ENCODE assay signal across 16 cellular contexts in genomic region chr2:195795879-195796278, GRCh38.
DNase-seq lines count a peak whose midpoint lies in the region; ATAC-seq and TF ChIP-seq lines count a peak whose summit lies in the region.
"Had no signal": no experiment of that assay in that cellular context is flagged by ENCODE, and none has a peak within 500 bp of the region (broad histone marks: within the 10 kb centered on the region; RNA-seq: fewer than 3 reads in every experiment).

No MANE protein-coding gene starts in this region.

- H3K9me3 ChIP-seq in PC-3 (ENCODE audit: low read length): no peaks in the 10 kb centered on the region
- no peaks in the 10 kb centered on the region for H3K9me3 ChIP-seq in vagina
- H3K9me3 ChIP-seq: A549, BE2C had no signal

- TF ChIP-seq CTCF in C4-2B (conservative IDR thresholded peaks at IDR 0.05): no peak
- no peak for TF ChIP-seq CTCF in PC-3 (conservative IDR thresholded peaks at IDR 0.05; ENCODE audit: low read depth, low read length)
- no peak for TF ChIP-seq CTCF in nephron progenitor cell (IDR thresholded peaks at IDR 0.05)
- no peak for TF ChIP-seq CTCF in vagina (IDR thresholded peaks at IDR 0.05)

- H3K4me3 Mint-ChIP-seq in nephron progenitor cell: no peak overlapping the region
- H3K4me3 Mint-ChIP-seq: CD14-positive monocyte; CD8-positive, alpha-beta T cell; IgD-negative memory B cell had no signal

- no peaks in the 10 kb centered on the region for H3F3A ChIP-seq in PC-3 (ENCODE audit: low read length, unreplicated experiment)

- TF ChIP-seq POLR2A in vagina (IDR thresholded peaks at IDR 0.05): no peak

- no peak overlapping the region for H3K9ac ChIP-seq in PC-3 (ENCODE audit: low read length)

- no TSS peak for BruUV-seq in PC-3 (replicated peaks; lab: Mats Ljungman, UMichigan)

- H3K4me1 Mint-ChIP-seq in nephron progenitor cell: peaks cover 7% of the 10 kb centered on the region
- H3K4me1 Mint-ChIP-seq: CD14-positive monocyte, IgD-negative memory B cell had no signal

- H3K4me3 ChIP-seq in PC-3 (ENCODE audit: low read length) (no peak overlapping the region), vagina (no peak overlapping the region)
- H3K4me3 ChIP-seq: A549, GM12878 had no signal

- H3K9me3 Mint-ChIP-seq in nephron progenitor cell: peaks cover 13% of the 10 kb centered on the region

- H3K79me2 ChIP-seq in PC-3 (ENCODE audit: low read length): no peaks in the 10 kb centered on the region

- no peaks in the 10 kb centered on the region for H3K9me2 ChIP-seq in PC-3 (replicated peaks; ENCODE audit: low read length)

- CTCF ChIA-PET in PC-3 (lab: Charles Lee): no interaction called here

- ATAC-seq in PC-3: peak; percentile 55
- ATAC-seq: A549; CD8-positive, alpha-beta T cell; GM12878; HCT116 had no signal

- H3K27me3 Mint-ChIP-seq in nephron progenitor cell (ENCODE audit: low read depth, poor library complexity): peaks cover 3% of the 10 kb centered on the region
- H3K27me3 Mint-ChIP-seq: IgD-negative memory B cell had no signal

- intact Hi-C loops in PC-3 (cut with micrococcal nuclease) (no loop called here), vagina (cut with DNase I) (no loop called here)

- H4K20me1 ChIP-seq in PC-3 (ENCODE audit: low read length): no peaks in the 10 kb centered on the region

- H3K36me3 ChIP-seq in PC-3 (ENCODE audit: low read depth, low read length) (no peaks in the 10 kb centered on the region), vagina (no peaks in the 10 kb centered on the region)
- H3K36me3 ChIP-seq: BE2C had no signal

- peak overlapping the region; percentile 84 for H3K27ac Mint-ChIP-seq in nephron progenitor cell
- H3K27ac Mint-ChIP-seq: CD14-positive monocyte; CD8-positive, alpha-beta T cell; IgD-negative memory B cell had no signal

- 0 out of 2 replicates have a peak, but pooled peaks cover 6% of the 10 kb centered on the region for H3K4me1 ChIP-seq in PC-3 (ENCODE audit: insufficient read depth, low read length)
- H3K4me1 ChIP-seq in vagina: no peaks in the 10 kb centered on the region
- H3K4me1 ChIP-seq: A549, BE2C had no signal

- peak overlapping the region; percentile 69 for H3K27ac ChIP-seq in C4-2B
- H3K27ac ChIP-seq in PC-3 (ENCODE audit: low read length): no peak overlapping the region
- no peak overlapping the region for H3K27ac ChIP-seq in vagina
- H3K27ac ChIP-seq: A549 had no signal

- peaks cover 1% of the 10 kb centered on the region for H3K36me3 Mint-ChIP-seq in nephron progenitor cell (ENCODE audit: low read depth)
- H3K36me3 Mint-ChIP-seq: CD14-positive monocyte, IgD-negative memory B cell had no signal

- H3K27me3 ChIP-seq in PC-3 (ENCODE audit: low read length) (no peaks in the 10 kb centered on the region), vagina (no peaks in the 10 kb centered on the region)
- H3K27me3 ChIP-seq: BE2C had no signal

- H2AFZ ChIP-seq in PC-3 (ENCODE audit: low read length): no peak overlapping the region

- no peak overlapping the region for H3K4me2 ChIP-seq in PC-3 (ENCODE audit: low read length)
- H3K4me2 ChIP-seq: A549 had no signal

- POLR2A ChIA-PET in PC-3 (lab: Charles Lee; ENCODE audit: unreplicated experiment): no interaction called here

- peak; percentile 86 for DNase-seq in DMS53 (lab: John Stamatoyannopoulos, UW)
- peak; percentile 37 for DNase-seq in PC-3
- DNase-seq in nephron progenitor cell: no peak
- no peak for DNase-seq in activated CD4-positive, alpha-beta T cell treated with anti-CD3 and anti-CD28 coated beads, Interleukin-2, amount 50 U/mL, for 1 hour
- DNase-seq in HUDEP-2 (lab: John Stamatoyannopoulos, UW; ENCODE audit: unreplicated experiment in 76 of 76): no peak
- no peak for DNase-seq in vagina (ENCODE audit: extremely low spot score in 2 of 2)
- DNase-seq: BE2C; CD8-positive, alpha-beta T cell; COR-L47; DMS153 had no signal

Comparison
In these comparisons a context has a peak if more than half of its experiments do, and no peak if none do; other contexts are left out.
1. DNase-seq: peak in DMS53 (single experiment) and PC-3 (single experiment); none in nephron progenitor cell (single experiment), activated CD4-positive, alpha-beta T cell treated with anti-CD3 and anti-CD28 coated beads, Interleukin-2, amount 50 U/mL, for 1 hour (single experiment), HUDEP-2 (0 of 76) and vagina (0 of 2).